In the genomic region with DNA sequence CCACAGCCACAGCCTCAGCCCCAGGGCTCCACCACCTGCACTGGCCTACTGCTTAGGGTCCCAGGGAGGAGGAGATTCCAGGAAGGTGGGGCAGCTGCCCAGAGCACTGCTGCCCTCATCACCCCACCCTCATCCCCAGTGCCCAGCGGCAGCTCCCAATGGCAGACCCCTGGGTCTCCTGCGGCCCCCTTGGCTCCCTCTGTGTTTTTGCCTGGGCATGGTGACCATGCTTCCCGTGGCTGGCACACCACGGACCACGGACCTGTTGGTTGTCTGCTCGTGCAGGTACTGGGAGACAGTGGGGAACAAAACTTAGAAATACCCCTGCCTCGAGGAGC, we compare ENCODE assay signal across 28 cellular contexts. TPM values are rescaled to one million over a fixed set of nuclear protein-coding genes. Genes with fewer than 3 reads are reported as not detected.
DNase-seq lines count a peak whose midpoint lies in the region; ATAC-seq, FAIRE-seq and TF ChIP-seq lines count a peak whose summit lies in the region.
"Had no signal": no experiment of that assay in that cellular context is flagged by ENCODE, and none has a peak within 500 bp of the region (broad histone marks: within the 10 kb centered on the region; RNA-seq: fewer than 3 reads in every experiment).

No MANE protein-coding gene starts in this region.

- no peaks in the 10 kb centered on the region for H3K36me3 ChIP-seq in BLaER1 treated with 17β-estradiol and CSF1 and Interleukin-3, amounts not matched to agents 10 nM and 100 nM
- H3K36me3 ChIP-seq in H1 (ENCODE audit: control insufficient read depth in 2 of 4, insufficient read depth in 4 of 4, low read length in 3 of 4) (no peaks in the 10 kb centered on the region), upper lobe of right lung (no peaks in the 10 kb centered on the region)
- H3K36me3 ChIP-seq: HAP-1 had no signal

- ATAC-seq in upper lobe of right lung, result no peak
- no peak for ATAC-seq in HG02884 (IDR thresholded peaks at IDR 0.05; ENCODE audit: unreplicated experiment)

- H4K8ac ChIP-seq in H1 (ENCODE audit: extremely low read depth, insufficient read depth, low read length), result peak overlapping the region; percentile 36; the same call in 1 of the 2 replicates

- TF ChIP-seq POLR2A in H1 (IDR thresholded peaks at IDR 0.05; ENCODE audit: control extremely low read depth in 1 of 2, low read depth in 2 of 2, low read length in 2 of 2), result no peak

- peaks cover 0 to 15% (median 0%) of the 10 kb centered on the region in 11 experiments; a peak in 5 of 22 replicates for H4K20me1 ChIP-seq in BLaER1 treated with 17β-estradiol and CSF1 and Interleukin-3, amounts not matched to agents 10 nM and 100 nM
- peaks cover 0 to 4% of the 10 kb centered on the region in 2 experiments for H4K20me1 ChIP-seq in H1 (replicated peaks in 1 of 2; ENCODE audit: control insufficient read depth in 1 of 2, insufficient read depth in 2 of 2, low read length in 2 of 2)

- intact Hi-C loops in upper lobe of right lung (cut with DNase I), result no loop called here

- no peak overlapping the region for H4K5ac ChIP-seq in H1 (ENCODE audit: insufficient read length, low read depth, low read length)

- H2AK5ac ChIP-seq in H1 (ENCODE audit: low read depth, low read length), result no peak overlapping the region

- H3K18ac ChIP-seq in H1 (ENCODE audit: extremely low read depth, low read length), result no peak overlapping the region

- no peak overlapping the region for H3K23ac ChIP-seq in H1 (ENCODE audit: insufficient read length)

- peaks cover 48 to 78% (median 67%) of the 10 kb centered on the region in 10 experiments for H3K4me1 ChIP-seq in BLaER1 treated with 17β-estradiol and CSF1 and Interleukin-3, amounts not matched to agents 10 nM and 100 nM
- peaks cover 0 to 18% (median 12%) of the 10 kb centered on the region in 4 experiments; a peak in 6 of 7 replicates for H3K4me1 ChIP-seq in H1 (replicated peaks in 1 of 4; ENCODE audit: control insufficient read depth in 3 of 4, insufficient read depth in 4 of 4, low read length in 3 of 4)
- H3K4me1 ChIP-seq in upper lobe of right lung, result no peaks in the 10 kb centered on the region
- H3K4me1 ChIP-seq: HAP-1 had no signal

- no peaks in the 10 kb centered on the region for H3K79me2 ChIP-seq in H1 (ENCODE audit: control insufficient read depth in 1 of 2, insufficient read depth in 2 of 2, low read length in 2 of 2)

- peak overlapping the region in 9 of 11 experiments; percentile 14 to 99 (median 90); a peak in 13 of 22 replicates for H3K4me2 ChIP-seq in BLaER1 treated with 17β-estradiol and CSF1 and Interleukin-3, amounts not matched to agents 10 nM and 100 nM
- H3K4me2 ChIP-seq in H1 (ENCODE audit: insufficient read depth in 1 of 2, low read depth in 2 of 2, low read length in 2 of 2), result no peak overlapping the region

- peaks cover 0 to 14% (median 0%) of the 10 kb centered on the region in 11 experiments; a peak in 1 of 22 replicates for H3K9me3 ChIP-seq in BLaER1 treated with 17β-estradiol and CSF1 and Interleukin-3, amounts not matched to agents 10 nM and 100 nM (replicated peaks in 1 of 11)
- H3K9me3 ChIP-seq in H1 (ENCODE audit: insufficient read depth in 2 of 2, low read depth in 1 of 2, low read length in 1 of 2) (no peaks in the 10 kb centered on the region), upper lobe of right lung (no peaks in the 10 kb centered on the region)
- H3K9me3 ChIP-seq: HAP-1 had no signal

- no peak overlapping the region for H2BK15ac ChIP-seq in H1 (ENCODE audit: low read length)

- WGBS in H1 (ENCODE audit: extremely low coverage in 1 of 2, insufficient coverage in 1 of 2, insufficient read length in 1 of 2, insufficient replicate concordance in 2 of 2, low coverage in 1 of 2, low lambda C conversion rate in 2 of 2, missing lambda C conversion rate in 1 of 2), 2 experiments, result 90% methylated on average over 5 of the region's 7 CpGs; no CpG with 5 or more reads in 1 of the 2 experiments

- no peak overlapping the region for H2BK12ac ChIP-seq in H1 (ENCODE audit: low read depth, low read length)

- H3K27me3 ChIP-seq in BLaER1 treated with 17β-estradiol and CSF1 and Interleukin-3, amounts not matched to agents 10 nM and 100 nM, result peaks cover 26 to 42% (median 37%) of the 10 kb centered on the region in 11 experiments
- H3K27me3 ChIP-seq in H1 (replicated peaks in 1 of 4; ENCODE audit: control insufficient read depth in 3 of 4, extremely low read depth in 1 of 4, insufficient read depth in 3 of 4, low read length in 3 of 4) (peaks cover 0 to 16% (median 11%) of the 10 kb centered on the region in 4 experiments; a peak in 5 of 7 replicates), upper lobe of right lung (peaks cover 19% of the 10 kb centered on the region)

- peak overlapping the region in 1 of 11 experiments; percentile 24; a peak in 1 of 22 replicates for H3K27ac ChIP-seq in BLaER1 treated with 17β-estradiol and CSF1 and Interleukin-3, amounts not matched to agents 10 nM and 100 nM
- H3K27ac ChIP-seq in H1 (ENCODE audit: low read depth, low read length) (no peak overlapping the region), upper lobe of right lung (no peak overlapping the region)
- H3K27ac ChIP-seq: GM23248 had no signal

- H4K91ac ChIP-seq in H1 (replicated peaks; ENCODE audit: insufficient read length, low read length), result no peak overlapping the region

- peaks cover 7% of the 10 kb centered on the region; the same call in 1 of the 2 replicates for H3K23me2 ChIP-seq in H1 (ENCODE audit: low read depth, low read length)

- TF ChIP-seq EP300 in H1 (IDR thresholded peaks at IDR 0.05; ENCODE audit: borderline replicate concordance in 1 of 2, low read depth in 2 of 2, low read length in 2 of 2), result no peak

- no peak overlapping the region for H2BK20ac ChIP-seq in H1 (ENCODE audit: low read length)

- no peak overlapping the region for H3K9ac ChIP-seq in BLaER1 treated with 17β-estradiol and CSF1 and Interleukin-3, amounts not matched to agents 10 nM and 100 nM
- H3K9ac ChIP-seq in H1 (replicated peaks in 1 of 4; ENCODE audit: extremely low read depth in 1 of 4, low read depth in 3 of 4, low read length in 3 of 4), result no peak overlapping the region
- H3K9ac ChIP-seq: GM23248 had no signal

- no peaks in the 10 kb centered on the region for H3K79me1 ChIP-seq in H1 (ENCODE audit: low read depth, low read length)

- CTCF ChIA-PET in H1 (lab: Charles Lee; ENCODE audit: partially characterized antibody), result interaction anchor here (0.7 to 1.8 kb wide), 6 partner anchors 17 to 1019 kb away, joined by 3 to 5 read pairs (median 4); no protein-coding TSS in a partner anchor

- no peak overlapping the region for H2AFZ ChIP-seq in H1 (ENCODE audit: low read length)
- H2AFZ ChIP-seq: GM23248 had no signal

- DNase-seq in H1 (ENCODE audit: low read depth in 1 of 2, low spot score in 2 of 2) (no peak), mesenteric fat pad (ENCODE audit: low spot score) (peak; percentile 22), upper lobe of right lung (peak; percentile 55), NCI-H2227 (lab: John Stamatoyannopoulos, UW; ENCODE audit: unreplicated experiment) (no peak)
- DNase-seq in activated CD4-positive, CD25-positive, alpha-beta regulatory T cell (lab: John Stamatoyannopoulos, UW), result no peak
- DNase-seq: C1 segment of cervical spinal cord; CD4-positive, alpha-beta memory T cell; COR-L47; GM23248; HFFc6; IMR-90; KG1; MM.1S; NCI-H2029 treated with DMSO at 0.1 percent for 48 hours; NCI-H2227 treated with DMSO at 0.1 percent for 48 hours; NCI-H526 treated with DMSO at 0.1 percent for 48 hours; RPMI8226; SHP77 had no signal

- H3K4ac ChIP-seq in H1 (replicated peaks; ENCODE audit: insufficient read length, low read depth, low read length), result no peak overlapping the region

- no peak overlapping the region for H3K4me3 ChIP-seq in BLaER1 treated with 17β-estradiol and CSF1 and Interleukin-3, amounts not matched to agents 10 nM and 100 nM
- H3K4me3 ChIP-seq in H1 (ENCODE audit: extremely low read depth in 1 of 4, insufficient read depth in 2 of 4, low read depth in 3 of 4, low read length in 4 of 4) (no peak overlapping the region), upper lobe of right lung (no peak overlapping the region)
- H3K4me3 ChIP-seq: GM23248, HAP-1 had no signal

- no peak for FAIRE-seq in H1 (lab: Jason Lieb, UNC)
- FAIRE-seq: A204.1, HTR-8/SVneo had no signal

- H3K56ac ChIP-seq in H1 (replicated peaks; ENCODE audit: insufficient read length, low read depth, low read length), result no peak overlapping the region

- no peak for TF ChIP-seq CTCF in H1 (IDR thresholded peaks at IDR 0.05; ENCODE audit: control extremely low read depth in 1 of 3, insufficient read depth in 1 of 3, low read depth in 1 of 3, low read length in 3 of 3)
- TF ChIP-seq CTCF in upper lobe of right lung (IDR thresholded peaks at IDR 0.05), result no peak

- no peak overlapping the region for H2BK5ac ChIP-seq in H1 (ENCODE audit: low read depth, low read length)

- H2BK120ac ChIP-seq in H1 (replicated peaks; ENCODE audit: low read depth, low read length), result no peak overlapping the region

- no peak for TF ChIP-seq RAD21 in H1 (IDR thresholded peaks at IDR 0.05 in 1 of 2, conservative IDR thresholded peaks at IDR 0.05 in 1 of 2; ENCODE audit: low read depth in 2 of 2, low read length in 2 of 2)

- POLR2A ChIA-PET in H1 (lab: Charles Lee; ENCODE audit: partially characterized antibody), result interaction anchor here (1.0 kb wide), 1 partner anchor 54 kb away, joined by 3 read pairs; no protein-coding TSS in a partner anchor

- no peak overlapping the region for H3K14ac ChIP-seq in H1 (ENCODE audit: insufficient read length)

RNA-seq across cellular contexts. Expression of gene CHST13, which starts 2.7 kb away (rescaled TPM):
- total RNA-seq in H1 (2021; fragmentation: NEBNext Ultra II Directional; extraction: Animal tissue kit (Norgen Biotek cat#: 25700)), result 5.4 and 5.9 TPM in 2 replicates
- 11.7 and 15.6 TPM in 2 replicates for polyA plus RNA-seq in H1 (2011; rRNA removed)
- 7.5 TPM for polyA plus RNA-seq in H1 (2011; cell fraction: cytosol; rRNA removed)
- polyA plus RNA-seq in H1 (2011; cell fraction: nucleus; rRNA removed), result 7.6 TPM
- polyA plus RNA-seq in H1 (2012, experiment 1 of 2), result 2.1 to 6.2 TPM (median 5.1 TPM) in 4 replicates
- polyA plus RNA-seq in H1 (2012, experiment 2 of 2), result 5.3 TPM
- 9.0 TPM for polyA plus RNA-seq in H1 (2013, experiment 1 of 2)
- 9.3 TPM for polyA plus RNA-seq in H1 (2013, experiment 2 of 2)
- polyA minus RNA-seq in H1 (2011; rRNA and poly(A)+ RNA removed), result 0.22 and 0.57 TPM in 2 replicates
- polyA minus RNA-seq in H1 (2011; cell fraction: cytosol; rRNA and poly(A)+ RNA removed), result 4.1 TPM
- 2.8 TPM for polyA minus RNA-seq in H1 (2011; cell fraction: nucleus; rRNA and poly(A)+ RNA removed)
- 2.3 TPM for total RNA-seq in mesenteric fat pad
- 0.64 TPM for total RNA-seq in upper lobe of right lung
- total RNA-seq: Daoy, GM23248, HFFc6, IMR-90, NCI-H460 had no signal
- polyA plus RNA-seq: AG04450; CD4-positive, alpha-beta memory T cell; IMR-90 had no signal

RNA-seq across cellular contexts. Expression of gene UROC1, which starts 9.1 kb away (rescaled TPM):
- total RNA-seq in H1 (2021; fragmentation: NEBNext Ultra II Directional; extraction: Animal tissue kit (Norgen Biotek cat#: 25700)), result not detected in 2 replicates
- polyA plus RNA-seq in H1 (2011; rRNA removed), result 0.03 and 0.09 TPM in 2 replicates
- 0.05 TPM for polyA plus RNA-seq in H1 (2011; cell fraction: cytosol; rRNA removed)
- 0.10 TPM for polyA plus RNA-seq in H1 (2011; cell fraction: nucleus; rRNA removed)
- polyA plus RNA-seq in H1 (2012, experiment 1 of 2), result 0.05 TPM in 2 of 4 replicates, not detected in the others
- polyA plus RNA-seq in H1 (2012, experiment 2 of 2), result not detected
- polyA plus RNA-seq in H1 (2013, experiment 1 of 2), result not detected
- polyA plus RNA-seq in H1 (2013, experiment 2 of 2), result 0.04 TPM
- polyA minus RNA-seq in H1 (2011; rRNA and poly(A)+ RNA removed), result 0.05 TPM in 1 of 2 replicates, not detected in the other
- polyA minus RNA-seq in H1 (2011; cell fraction: cytosol; rRNA and poly(A)+ RNA removed), result not detected
- polyA minus RNA-seq in H1 (2011; cell fraction: nucleus; rRNA and poly(A)+ RNA removed), result not detected
- total RNA-seq in mesenteric fat pad, result not detected
- not detected for total RNA-seq in upper lobe of right lung
- total RNA-seq: CD4-positive, alpha-beta memory T cell; Daoy; G401; GM23248; HFFc6; IMR-90; NCI-H460 had no signal
- polyA plus RNA-seq: AG04450; CD4-positive, alpha-beta memory T cell; GM23248; IMR-90 had no signal

RNA-seq across cellular contexts. Expression of gene C3orf22, which starts 32.1 kb away (rescaled TPM):
- not detected in 2 replicates for total RNA-seq in H1 (2021; fragmentation: NEBNext Ultra II Directional; extraction: Animal tissue kit (Norgen Biotek cat#: 25700))
- not detected in 2 replicates for polyA plus RNA-seq in H1 (2011; rRNA removed)
- polyA plus RNA-seq in H1 (2011; cell fraction: cytosol; rRNA removed), result not detected
- not detected for polyA plus RNA-seq in H1 (2011; cell fraction: nucleus; rRNA removed)
- polyA plus RNA-seq in H1 (2012, experiment 1 of 2), result not detected in 4 replicates
- polyA plus RNA-seq in H1 (2012, experiment 2 of 2), result not detected
- not detected for polyA plus RNA-seq in H1 (2013, experiment 1 of 2)
- not detected for polyA plus RNA-seq in H1 (2013, experiment 2 of 2)
- polyA minus RNA-seq in H1 (2011; rRNA and poly(A)+ RNA removed), result not detected in 2 replicates
- not detected for polyA minus RNA-seq in H1 (2011; cell fraction: cytosol; rRNA and poly(A)+ RNA removed)
- polyA minus RNA-seq in H1 (2011; cell fraction: nucleus; rRNA and poly(A)+ RNA removed), result not detected
- not detected for total RNA-seq in mesenteric fat pad
- not detected for total RNA-seq in upper lobe of right lung
- total RNA-seq: CD4-positive, alpha-beta memory T cell; Daoy; G401; GM23248; HFFc6; IMR-90; NCI-H460; SK-MEL-5 had no signal
- polyA plus RNA-seq: AG04450; CD4-positive, alpha-beta memory T cell; GM23248; IMR-90 had no signal

RNA-seq across cellular contexts. Expression of gene ZXDC, which starts 50.9 kb away (rescaled TPM):
- total RNA-seq in H1 (2021; fragmentation: NEBNext Ultra II Directional; extraction: Animal tissue kit (Norgen Biotek cat#: 25700)), result 23.0 and 24.3 TPM in 2 replicates
- 12.7 and 19.1 TPM in 2 replicates for polyA plus RNA-seq in H1 (2011; rRNA removed)
- 14.3 TPM for polyA plus RNA-seq in H1 (2011; cell fraction: cytosol; rRNA removed)
- polyA plus RNA-seq in H1 (2011; cell fraction: nucleus; rRNA removed), result 44.2 TPM
- polyA plus RNA-seq in H1 (2012, experiment 1 of 2), result 11.1 to 14.1 TPM (median 13.0 TPM) in 4 replicates
- 6.2 TPM for polyA plus RNA-seq in H1 (2012, experiment 2 of 2)
- 10.8 TPM for polyA plus RNA-seq in H1 (2013, experiment 1 of 2)
- 8.9 TPM for polyA plus RNA-seq in H1 (2013, experiment 2 of 2)
- polyA minus RNA-seq in H1 (2011; rRNA and poly(A)+ RNA removed), result 34.3 and 34.8 TPM in 2 replicates
- 19.7 TPM for polyA minus RNA-seq in H1 (2011; cell fraction: cytosol; rRNA and poly(A)+ RNA removed)
- polyA minus RNA-seq in H1 (2011; cell fraction: nucleus; rRNA and poly(A)+ RNA removed), result 50.7 TPM
- 29.4 TPM for total RNA-seq in mesenteric fat pad
- total RNA-seq in upper lobe of right lung, result 40.3 TPM

Comparison
In these comparisons a context has a peak if more than half of its experiments do, and no peak if none do; other contexts are left out.
1. H3K4me2 ChIP-seq: peak in BLaER1 treated with 17β-estradiol and CSF1 and Interleukin-3, amounts not matched to agents 10 nM and 100 nM (9 of 11); none in H1 (0 of 2).
2. DNase-seq: peak in mesenteric fat pad (single experiment) and upper lobe of right lung (single experiment); none in H1 (0 of 2), NCI-H2227 (single experiment) and activated CD4-positive, CD25-positive, alpha-beta regulatory T cell (0 of 4).